18 cellular contexts compared by ENCODE assay signal in genomic region chr6:107715523-107716321, GRCh38.
A peak's percentile ranks its signal among the peaks of the same experiment; 100 is the strongest.
DNase-seq lines count a peak whose midpoint lies in the region; ATAC-seq and TF ChIP-seq lines count a peak whose summit lies in the region.
"Had no signal": no experiment of that assay in that cellular context is flagged by ENCODE, and none has a peak within 500 bp of the region (broad histone marks: within the 10 kb centered on the region; RNA-seq: fewer than 3 reads in every experiment).

No MANE protein-coding gene starts in this region.

- no peaks in the 10 kb centered on the region for H3K36me3 ChIP-seq in GM23338 (ENCODE audit: insufficient read depth)
- peaks cover 0 to 31% (median 23%) of the 10 kb centered on the region in 3 experiments for H3K36me3 ChIP-seq in naive thymus-derived CD4-positive, alpha-beta T cell (ENCODE audit: control insufficient read depth in 2 of 3, insufficient read depth in 3 of 3, low read length in 3 of 3)
- H3K36me3 ChIP-seq: BE2C, heart right ventricle, pancreas, WERI-Rb-1 had no signal

- POLR2A ChIA-PET in naive thymus-derived CD4-positive, alpha-beta T cell (lab: Charles Lee) = interaction anchor here (0.9 to 1.5 kb wide), 2 partner anchors 9 to 11 kb away, joined by 4 to 5 read pairs; no protein-coding TSS in a partner anchor

- peaks cover 4% of the 10 kb centered on the region for H3K27me3 Mint-ChIP-seq in GM23338 (ENCODE audit: insufficient read depth, low read depth, poor library complexity)
- no peaks in the 10 kb centered on the region for H3K27me3 Mint-ChIP-seq in activated T-helper 1 cell treated with anti-CD3 and anti-CD28 coated beads, Interleukin-12 subunit alpha, Interleukin-12 subunit beta, Interleukin-2, Interleukin-4 antibody, amounts not matched to agents 30 ng/mL and 10 ng/mL and 1 ng/mL, durations not matched to agents 14 hours and 24 hours and 36 hours (ENCODE audit: insufficient read depth)
- H3K27me3 Mint-ChIP-seq in naive thymus-derived CD4-positive, alpha-beta T cell = no peaks in the 10 kb centered on the region

- no peaks in the 10 kb centered on the region for H3K9me3 Mint-ChIP-seq in GM23338
- H3K9me3 Mint-ChIP-seq in activated T-helper 1 cell treated with anti-CD3 and anti-CD28 coated beads, Interleukin-12 subunit alpha, Interleukin-12 subunit beta, Interleukin-2, Interleukin-4 antibody, amounts not matched to agents 30 ng/mL and 10 ng/mL and 1 ng/mL, durations not matched to agents 14 hours and 24 hours and 36 hours = no peaks in the 10 kb centered on the region
- H3K9me3 Mint-ChIP-seq in naive thymus-derived CD4-positive, alpha-beta T cell = peaks cover 0 to 4% (median 0%) of the 10 kb centered on the region in 11 donors

- no peaks in the 10 kb centered on the region for H3K27me3 ChIP-seq in GM23338 (ENCODE audit: insufficient read depth)
- no peaks in the 10 kb centered on the region for H3K27me3 ChIP-seq in naive thymus-derived CD4-positive, alpha-beta T cell (ENCODE audit: control insufficient read depth in 2 of 2, insufficient read depth in 2 of 2, low read length in 2 of 2)
- H3K27me3 ChIP-seq: BE2C, pancreas had no signal

- ATAC-seq in GM23338 = no peak
- no peak for ATAC-seq in naive thymus-derived CD4-positive, alpha-beta T cell
- no peak for ATAC-seq in GM18505 (IDR thresholded peaks at IDR 0.05; ENCODE audit: unreplicated experiment)

- peaks cover 11% of the 10 kb centered on the region for H3K4me1 Mint-ChIP-seq in GM23338
- peaks cover 63% of the 10 kb centered on the region for H3K4me1 Mint-ChIP-seq in activated T-helper 1 cell treated with anti-CD3 and anti-CD28 coated beads, Interleukin-12 subunit alpha, Interleukin-12 subunit beta, Interleukin-2, Interleukin-4 antibody, amounts not matched to agents 30 ng/mL and 10 ng/mL and 1 ng/mL, durations not matched to agents 14 hours and 24 hours and 36 hours (ENCODE audit: low read depth)
- H3K4me1 Mint-ChIP-seq in naive thymus-derived CD4-positive, alpha-beta T cell = peaks cover 48 to 85% (median 74%) of the 10 kb centered on the region in 7 donors

- H3K36me3 Mint-ChIP-seq in GM23338 (ENCODE audit: low read depth) = no peaks in the 10 kb centered on the region
- peaks cover 13% of the 10 kb centered on the region for H3K36me3 Mint-ChIP-seq in activated T-helper 1 cell treated with anti-CD3 and anti-CD28 coated beads, Interleukin-12 subunit alpha, Interleukin-12 subunit beta, Interleukin-2, Interleukin-4 antibody, amounts not matched to agents 30 ng/mL and 10 ng/mL and 1 ng/mL, durations not matched to agents 14 hours and 24 hours and 36 hours (ENCODE audit: low read depth)
- peaks cover 5 to 34% (median 30%) of the 10 kb centered on the region in 5 donors for H3K36me3 Mint-ChIP-seq in naive thymus-derived CD4-positive, alpha-beta T cell

- no peak overlapping the region for H3K27ac Mint-ChIP-seq in GM23338
- peak overlapping the region; percentile 44 for H3K27ac Mint-ChIP-seq in activated T-helper 1 cell treated with anti-CD3 and anti-CD28 coated beads, Interleukin-12 subunit alpha, Interleukin-12 subunit beta, Interleukin-2, Interleukin-4 antibody, amounts not matched to agents 30 ng/mL and 10 ng/mL and 1 ng/mL, durations not matched to agents 14 hours and 24 hours and 36 hours
- H3K27ac Mint-ChIP-seq in naive thymus-derived CD4-positive, alpha-beta T cell = peak overlapping the region; percentile 68 to 97 (median 88)

- TF ChIP-seq POLR2A in GM18505 (IDR thresholded peaks at IDR 0.05; ENCODE audit: borderline replicate concordance, extremely low read depth, insufficient read depth, insufficient read length) = no peak

- intact Hi-C loops in activated T-helper 1 cell treated with anti-CD3 and anti-CD28 coated beads, Interleukin-12 subunit alpha, Interleukin-12 subunit beta, Interleukin-2, Interleukin-4 antibody, amounts not matched to agents 30 ng/mL and 10 ng/mL and 1 ng/mL, durations not matched to agents 14 hours and 24 hours and 36 hours (cut with micrococcal nuclease) = loop anchor here (2.0 to 10.0 kb wide), 2 partner anchors 71 to 839 kb away; no protein-coding TSS in a partner anchor
- intact Hi-C loops in naive thymus-derived CD4-positive, alpha-beta T cell (cut with micrococcal nuclease) = loop anchor here (1.0 to 5.0 kb wide), 11 partner anchors 10 to 1977 kb away; partner anchors contain the start of genes SCML4 (in 2 of the 2), SEC63 (in 2 of the 2), AK9 (in 1 of the 2) and CD164 (in 1 of the 2)

- no peaks in the 10 kb centered on the region for H3F3A ChIP-seq in GM23338 (replicated peaks; ENCODE audit: low read depth)

- no peaks in the 10 kb centered on the region for H4K20me1 ChIP-seq in GM23338 (replicated peaks; ENCODE audit: insufficient read depth)

- H3K4me3 ChIP-seq in GM23338 = no peak overlapping the region
- H3K4me3 ChIP-seq in naive thymus-derived CD4-positive, alpha-beta T cell (ENCODE audit: low read length) = no peak overlapping the region
- H3K4me3 ChIP-seq: A549, heart right ventricle, pancreas had no signal

- no peaks in the 10 kb centered on the region for H3K9me3 ChIP-seq in naive thymus-derived CD4-positive, alpha-beta T cell (ENCODE audit: control insufficient read depth in 2 of 3, low read length in 3 of 3)
- H3K9me3 ChIP-seq: A549, BE2C, heart right ventricle, pancreas had no signal

- H3K4me1 ChIP-seq in GM23338 (ENCODE audit: insufficient read depth) = no peaks in the 10 kb centered on the region; the same call in 1 of the 2 replicates
- H3K4me1 ChIP-seq in naive thymus-derived CD4-positive, alpha-beta T cell (ENCODE audit: control insufficient read depth in 2 of 2, insufficient read depth in 2 of 2, low read length in 2 of 2) = peaks cover 46 to 51% of the 10 kb centered on the region in 2 donors
- H3K4me1 ChIP-seq: A549, pancreas had no signal

- H3K9me2 ChIP-seq in GM23338 (ENCODE audit: insufficient read depth) = no peaks in the 10 kb centered on the region; the same call in 1 of the 2 replicates

- H3K27ac ChIP-seq in GM23338 (ENCODE audit: low read depth) = no peak overlapping the region
- H3K27ac ChIP-seq in naive thymus-derived CD4-positive, alpha-beta T cell (ENCODE audit: low read depth, low read length) = peak overlapping the region; percentile 49
- H3K27ac ChIP-seq: A549, heart right ventricle, pancreas, WERI-Rb-1 had no signal

- H3K79me2 ChIP-seq in GM23338 (replicated peaks; ENCODE audit: insufficient read depth) = no peaks in the 10 kb centered on the region

- H2AFZ ChIP-seq in GM23338 = peak overlapping the region; percentile 47; the same call in 1 of the 2 replicates

- no peak for TF ChIP-seq CTCF in GM23338 (conservative IDR thresholded peaks at IDR 0.05; ENCODE audit: low read depth in 2 of 2)

- H3K4me3 Mint-ChIP-seq in GM23338 = no peak overlapping the region
- no peak overlapping the region for H3K4me3 Mint-ChIP-seq in activated T-helper 1 cell treated with anti-CD3 and anti-CD28 coated beads, Interleukin-12 subunit alpha, Interleukin-12 subunit beta, Interleukin-2, Interleukin-4 antibody, amounts not matched to agents 30 ng/mL and 10 ng/mL and 1 ng/mL, durations not matched to agents 14 hours and 24 hours and 36 hours
- H3K4me3 Mint-ChIP-seq in naive thymus-derived CD4-positive, alpha-beta T cell = peak overlapping the region in 8 of 10 donors; percentile 12 to 71 (median 40)

- H3K4me2 ChIP-seq in GM23338 = no peak overlapping the region
- H3K4me2 ChIP-seq: A549 had no signal

- peak; percentile 55 for DNase-seq in activated CD8-positive, alpha-beta memory T cell treated with anti-CD3 and anti-CD28 coated beads for 24 hours
- DNase-seq in activated CD8-positive, alpha-beta memory T cell treated with anti-CD3 and anti-CD28 coated beads, Interleukin-2, amount 50 U/mL, for 4 hours = no peak
- no peak for DNase-seq in GM23338 (ENCODE audit: low spot score)
- DNase-seq in activated T-helper 1 cell treated with anti-CD3 and anti-CD28 coated beads, Interleukin-12 subunit alpha, Interleukin-12 subunit beta, Interleukin-2, Interleukin-4 antibody, amounts not matched to agents 30 ng/mL and 10 ng/mL and 1 ng/mL, durations not matched to agents 14 hours and 24 hours and 36 hours (ENCODE audit: low spot score) = no peak
- DNase-seq in naive thymus-derived CD4-positive, alpha-beta T cell = peak in 1 of 9 donors; percentile 10
- no peak for DNase-seq in DMS53 treated with DMSO at 0.1 percent for 48 hours (lab: John Stamatoyannopoulos, UW; ENCODE audit: unreplicated experiment)
- no peak for DNase-seq in GM19238 (ENCODE audit: insufficient read length, low spot score)
- DNase-seq: aorta, heart right ventricle, left colon, NCI-H1436 treated with DMSO at 0.1 percent for 48 hours, NCI-H510A treated with DMSO at 0.1 percent for 48 hours, pancreas, right cardiac atrium had no signal

- CTCF ChIA-PET in naive thymus-derived CD4-positive, alpha-beta T cell (lab: Charles Lee) = interaction anchor here (0.6 to 1.0 kb wide), 2 partner anchors 12 to 107 kb away, joined by 4 read pairs; no protein-coding TSS in a partner anchor

TF ChIP-seq in GM23338, 12 proteins besides CTCF, POLR2A, EP300 and RAD21:
- TF ChIP-seq ETS1 (IDR thresholded peaks at IDR 0.05) (no peak), ZNF331 (CRISPR knock-in tag; IDR thresholded peaks at IDR 0.05; ENCODE audit: low read depth) (no peak), EZH2 (IDR thresholded peaks at IDR 0.05; ENCODE audit: low read depth, unreplicated experiment) (no peak)
TF ChIP-seq in GM23338: peak in this region for 0.

Comparison
In these comparisons a context has a peak if more than half of its experiments do, and no peak if none do; other contexts are left out.
1. H3K4me3 Mint-ChIP-seq: peak in naive thymus-derived CD4-positive, alpha-beta T cell (8 of 10); none in GM23338 (single experiment) and activated T-helper 1 cell treated with anti-CD3 and anti-CD28 coated beads, Interleukin-12 subunit alpha, Interleukin-12 subunit beta, Interleukin-2, Interleukin-4 antibody, amounts not matched to agents 30 ng/mL and 10 ng/mL and 1 ng/mL, durations not matched to agents 14 hours and 24 hours and 36 hours (single experiment).